ENCODE assay signal across 18 cellular contexts in genomic region chr16:65489531-65490023, GRCh38.
DNase-seq lines count a peak whose midpoint lies in the region; ATAC-seq and TF ChIP-seq lines count a peak whose summit lies in the region.
"Had no signal": no experiment of that assay in that cellular context is flagged by ENCODE, and none has a peak within 500 bp of the region (broad histone marks: within the 10 kb centered on the region; RNA-seq: fewer than 3 reads in every experiment).

No MANE protein-coding gene starts in this region.

- H3K27ac ChIP-seq in mesendoderm (ENCODE audit: low read depth, low read length): no peak overlapping the region
- H3K27ac ChIP-seq: C4-2B, RWPE1 had no signal

- H3K4me3 Mint-ChIP-seq in activated T-helper 2 cell treated with anti-CD3 and anti-CD28 coated beads, Interferon-gamma antibody, Interleukin-2, Interleukin-4, amounts not matched to agents 10 μg/mL and 5 μg/mL and 100 μg/mL, durations not matched to agents 14 hours and 24 hours and 36 hours (ENCODE audit: low read depth): no peak overlapping the region

- H3K4me1 ChIP-seq in mesendoderm (ENCODE audit: control insufficient read depth, low read depth, low read length): no peaks in the 10 kb centered on the region
- H3K4me1 ChIP-seq in mucosa of descending colon (ENCODE audit: low read depth): no peaks in the 10 kb centered on the region

- no peak overlapping the region for H2BK5ac ChIP-seq in mesendoderm (ENCODE audit: low read length)

- no peak overlapping the region for H2BK120ac ChIP-seq in mesendoderm (ENCODE audit: low read depth, low read length)

- no peak overlapping the region for H3K27ac Mint-ChIP-seq in activated T-helper 2 cell treated with anti-CD3 and anti-CD28 coated beads, Interferon-gamma antibody, Interleukin-2, Interleukin-4, amounts not matched to agents 10 μg/mL and 5 μg/mL and 100 μg/mL, durations not matched to agents 14 hours and 24 hours and 36 hours

- H3K36me3 ChIP-seq in mesendoderm (ENCODE audit: control insufficient read depth, insufficient read depth, low read length) (no peaks in the 10 kb centered on the region), mucosa of descending colon (ENCODE audit: low read depth) (no peaks in the 10 kb centered on the region)

- no peaks in the 10 kb centered on the region for H3K27me3 Mint-ChIP-seq in activated T-helper 2 cell treated with anti-CD3 and anti-CD28 coated beads, Interferon-gamma antibody, Interleukin-2, Interleukin-4, amounts not matched to agents 10 μg/mL and 5 μg/mL and 100 μg/mL, durations not matched to agents 14 hours and 24 hours and 36 hours (ENCODE audit: low read depth)

- H3K4me1 Mint-ChIP-seq in activated T-helper 2 cell treated with anti-CD3 and anti-CD28 coated beads, Interferon-gamma antibody, Interleukin-2, Interleukin-4, amounts not matched to agents 10 μg/mL and 5 μg/mL and 100 μg/mL, durations not matched to agents 14 hours and 24 hours and 36 hours (ENCODE audit: low read depth): no peaks in the 10 kb centered on the region

- H3K23ac ChIP-seq in mesendoderm (ENCODE audit: low read length): no peak overlapping the region

- no peak overlapping the region for H2BK15ac ChIP-seq in mesendoderm (replicated peaks; ENCODE audit: low read depth)

- no peak overlapping the region for H3K4me3 ChIP-seq in AG10803 (ENCODE audit: low read length)
- H3K4me3 ChIP-seq in mesendoderm (ENCODE audit: low read length): no peak overlapping the region
- H3K4me3 ChIP-seq in mucosa of descending colon: no peak overlapping the region

- WGBS in mesendoderm (ENCODE audit: extremely low coverage, insufficient coverage, low lambda C conversion rate): no CpG with 5 or more reads among the region's 4 CpGs

- intact Hi-C loops in mucosa of descending colon (cut with DNase I, micrococcal nuclease): no loop called here
- intact Hi-C loops in activated T-helper 2 cell treated with anti-CD3 and anti-CD28 coated beads, Interferon-gamma antibody, Interleukin-2, Interleukin-4, amounts not matched to agents 10 μg/mL and 5 μg/mL and 100 μg/mL, durations not matched to agents 14 hours and 24 hours and 36 hours (cut with micrococcal nuclease): no loop called here

- no peak overlapping the region for H4K5ac ChIP-seq in mesendoderm (ENCODE audit: low read length)

- H3K36me3 Mint-ChIP-seq in activated T-helper 2 cell treated with anti-CD3 and anti-CD28 coated beads, Interferon-gamma antibody, Interleukin-2, Interleukin-4, amounts not matched to agents 10 μg/mL and 5 μg/mL and 100 μg/mL, durations not matched to agents 14 hours and 24 hours and 36 hours (ENCODE audit: low read depth): no peaks in the 10 kb centered on the region

- no peak overlapping the region for H3K56ac ChIP-seq in mesendoderm (ENCODE audit: low read length)

- no peak overlapping the region for H3K18ac ChIP-seq in mesendoderm (ENCODE audit: low read length)

- H3K9me3 ChIP-seq in mucosa of descending colon: peaks cover 2% of the 10 kb centered on the region

- no peak; the same call in 2 of the 3 replicates for ATAC-seq in SK-N-SH treated with all-trans-retinoic acid at 6 μM for 48 hours
- peak; percentile 39 for ATAC-seq in esophagus mucosa
- ATAC-seq in mucosa of descending colon: no peak

- DNase-seq in AG10803 (ENCODE audit: low read depth): peak; percentile 22
- DNase-seq in mesendoderm: peak; percentile 69
- DNase-seq in mucosa of descending colon: no peak
- DNase-seq in activated T-helper 2 cell treated with anti-CD3 and anti-CD28 coated beads, Interferon-gamma antibody, Interleukin-2, Interleukin-4, amounts not matched to agents 10 μg/mL and 5 μg/mL and 100 μg/mL, durations not matched to agents 14 hours and 24 hours and 36 hours (ENCODE audit: low spot score): no peak
- no peak for DNase-seq in cerebellum (ENCODE audit: low spot score)
- no peak for DNase-seq in ecto neural progenitor cell (ENCODE audit: low spot score)
- DNase-seq: 8988T, COR-L47, DMS153, HCEC 1CT, IMR-90, NCI-H1436, NCI-H2227 treated with DMSO at 0.1 percent for 48 hours, NCI-H524 treated with DMSO at 0.1 percent for 48 hours had no signal

- no peaks in the 10 kb centered on the region for H3K27me3 ChIP-seq in mesendoderm (ENCODE audit: insufficient read depth, low read length, poor library complexity)

- peaks cover 11% of the 10 kb centered on the region for H3K9me3 Mint-ChIP-seq in activated T-helper 2 cell treated with anti-CD3 and anti-CD28 coated beads, Interferon-gamma antibody, Interleukin-2, Interleukin-4, amounts not matched to agents 10 μg/mL and 5 μg/mL and 100 μg/mL, durations not matched to agents 14 hours and 24 hours and 36 hours

- H4K8ac ChIP-seq in mesendoderm (ENCODE audit: low read depth, low read length): no peak overlapping the region

- H2AK5ac ChIP-seq in mesendoderm (ENCODE audit: low read length): no peak overlapping the region

- H3K9ac ChIP-seq in mesendoderm (ENCODE audit: low read length): no peak overlapping the region

- no peaks in the 10 kb centered on the region for H3K79me1 ChIP-seq in mesendoderm (ENCODE audit: low read length)

- no peak overlapping the region for H3K4ac ChIP-seq in mesendoderm (ENCODE audit: low read depth, low read length)

- H3K79me2 ChIP-seq in mesendoderm (ENCODE audit: control insufficient read depth, insufficient read depth, low read length): no peaks in the 10 kb centered on the region

- no peak for TF ChIP-seq CTCF in AG10803 (conservative IDR thresholded peaks at IDR 0.05; ENCODE audit: low read length)
- no peak for TF ChIP-seq CTCF in mucosa of descending colon (IDR thresholded peaks at IDR 0.05)

- no peak overlapping the region for H3K4me2 ChIP-seq in mesendoderm (ENCODE audit: low read length)

TF ChIP-seq in SK-N-SH treated with all-trans-retinoic acid at 6 μM for 48 hours, 23 proteins besides CTCF, POLR2A, EP300 and RAD21:
- TF ChIP-seq ZFP30 (CRISPR knock-in tag; IDR thresholded peaks at IDR 0.05) (no peak), SNAI2 (CRISPR knock-in tag; IDR thresholded peaks at IDR 0.05) (no peak), TCF4 (CRISPR knock-in tag; IDR thresholded peaks at IDR 0.05; ENCODE audit: borderline replicate concordance) (peak; percentile 59; the same call in 1 of the 2 replicates)
TF ChIP-seq in SK-N-SH treated with all-trans-retinoic acid at 6 μM for 48 hours: peak in this region for 1.

Comparison
In these comparisons a context has a peak if more than half of its experiments do, and no peak if none do; other contexts are left out.
1. DNase-seq: peak in AG10803 (single experiment) and mesendoderm (single experiment); none in mucosa of descending colon (0 of 3), activated T-helper 2 cell treated with anti-CD3 and anti-CD28 coated beads, Interferon-gamma antibody, Interleukin-2, Interleukin-4, amounts not matched to agents 10 μg/mL and 5 μg/mL and 100 μg/mL, durations not matched to agents 14 hours and 24 hours and 36 hours (single experiment), cerebellum (single experiment) and ecto neural progenitor cell (single experiment).